Comparison of ENCODE assay signal across 1 cellular context in genomic region chr2:120932881-120933280, GRCh38.
TF ChIP-seq lines count a peak whose summit lies in the region.

No MANE protein-coding gene starts in this region.

TF ChIP-seq in IMR-90, 13 proteins besides CTCF, POLR2A, EP300 and RAD21:
- TF ChIP-seq CHD1 (IDR thresholded peaks at IDR 0.05; ENCODE audit: low read depth, low read length) (no peak), MAFK (IDR thresholded peaks at IDR 0.05; ENCODE audit: low read depth, low read length) (no peak), MAZ (IDR thresholded peaks at IDR 0.05; ENCODE audit: borderline replicate concordance, low read depth, low read length) (no peak), SMC3 (IDR thresholded peaks at IDR 0.05; ENCODE audit: low read depth, low read length) (no peak), BHLHE40 (IDR thresholded peaks at IDR 0.05; ENCODE audit: low read depth, low read length) (no peak), NFE2L2 (IDR thresholded peaks at IDR 0.05; ENCODE audit: low read depth, low read length) (no peak), USF2 (IDR thresholded peaks at IDR 0.05; ENCODE audit: low read depth, low read length) (no peak), RFX5 (IDR thresholded peaks at IDR 0.05; ENCODE audit: low read depth, low read length) (no peak), ELK1 (IDR thresholded peaks at IDR 0.05; ENCODE audit: borderline replicate concordance, low read depth, low read length) (no peak), RCOR1 (IDR thresholded peaks at IDR 0.05; ENCODE audit: insufficient replicate concordance, low read length) (no peak), FOS (IDR thresholded peaks at IDR 0.05; ENCODE audit: low read depth, low read length) (no peak), MXI1 (IDR thresholded peaks at IDR 0.05; ENCODE audit: borderline replicate concordance, low read depth, low read length) (no peak)
